ENCODE assay signal across 19 cellular contexts in genomic region chr17:27985306-27985705, GRCh38. TPM values are rescaled to one million over a fixed set of nuclear protein-coding genes. Genes with fewer than 3 reads are reported as not detected.
DNase-seq lines count a peak whose midpoint lies in the region; ATAC-seq, FAIRE-seq and TF ChIP-seq lines count a peak whose summit lies in the region.
"Had no signal": no experiment of that assay in that cellular context is flagged by ENCODE, and none has a peak within 500 bp of the region (broad histone marks: within the 10 kb centered on the region; RNA-seq: fewer than 3 reads in every experiment).

No MANE protein-coding gene starts in this region.

- H3K36me3 Mint-ChIP-seq in GM23338 (ENCODE audit: low read depth): no peaks in the 10 kb centered on the region
- H3K36me3 Mint-ChIP-seq in activated naive CD4-positive, alpha-beta T cell treated with anti-CD3 and anti-CD28 coated beads, Interleukin-2, amount 50 U/mL, for 72 hours: no peaks in the 10 kb centered on the region
- no peaks in the 10 kb centered on the region for H3K36me3 Mint-ChIP-seq in activated T-helper 2 cell treated with anti-CD3 and anti-CD28 coated beads, Interferon-gamma antibody, Interleukin-2, Interleukin-4, amounts not matched to agents 10 μg/mL and 5 μg/mL and 100 μg/mL, durations not matched to agents 14 hours and 24 hours and 36 hours (ENCODE audit: low read depth)
- H3K36me3 Mint-ChIP-seq: naive thymus-derived CD8-positive, alpha-beta T cell had no signal

- H3K27ac ChIP-seq in GM23338 (ENCODE audit: low read depth) (no peak overlapping the region), H1 (ENCODE audit: low read depth, low read length) (no peak overlapping the region), skeletal muscle tissue (ENCODE audit: low read depth, low read length) (peak overlapping the region; percentile 71), lower lobe of right lung (no peak overlapping the region)
- H3K27ac ChIP-seq: C4-2B, RWPE1, upper lobe of left lung had no signal

- ATAC-seq in GM23338 (peak; percentile 25; the same call in 1 of the 3 replicates), lower lobe of right lung (no peak)
- no peak for ATAC-seq in activated naive CD4-positive, alpha-beta T cell treated with anti-CD3 and anti-CD28 coated beads, Interleukin-2, amount 50 U/mL, for 72 hours
- ATAC-seq: naive thymus-derived CD8-positive, alpha-beta T cell had no signal

- intact Hi-C loops in activated T-helper 2 cell treated with anti-CD3 and anti-CD28 coated beads, Interferon-gamma antibody, Interleukin-2, Interleukin-4, amounts not matched to agents 10 μg/mL and 5 μg/mL and 100 μg/mL, durations not matched to agents 14 hours and 24 hours and 36 hours (cut with micrococcal nuclease): no loop called here
- intact Hi-C loops in lower lobe of right lung (cut with DNase I): no loop called here

- H3K4me2 ChIP-seq in GM23338: no peak overlapping the region
- H3K4me2 ChIP-seq in H1 (ENCODE audit: insufficient read depth in 1 of 2, low read depth in 2 of 2, low read length in 2 of 2): no peak overlapping the region

- no peaks in the 10 kb centered on the region for H3K23me2 ChIP-seq in H1 (ENCODE audit: low read depth, low read length)

- H3K36me3 ChIP-seq in GM23338 (ENCODE audit: insufficient read depth) (no peaks in the 10 kb centered on the region), H1 (ENCODE audit: control insufficient read depth in 2 of 4, insufficient read depth in 4 of 4, low read length in 3 of 4) (no peaks in the 10 kb centered on the region), skeletal muscle tissue (ENCODE audit: control insufficient read depth in 3 of 3, insufficient read depth in 3 of 3, low read length in 3 of 3) (no peaks in the 10 kb centered on the region), lower lobe of right lung (no peaks in the 10 kb centered on the region)
- H3K36me3 ChIP-seq: upper lobe of left lung had no signal

- H3K23ac ChIP-seq in H1 (ENCODE audit: insufficient read length): no peak overlapping the region

- H3K27me3 ChIP-seq in GM23338 (ENCODE audit: insufficient read depth) (no peaks in the 10 kb centered on the region), H1 (replicated peaks in 1 of 4; ENCODE audit: control insufficient read depth in 3 of 4, extremely low read depth in 1 of 4, insufficient read depth in 3 of 4, low read length in 3 of 4) (no peaks in the 10 kb centered on the region; a peak in 1 of 7 replicates), skeletal muscle tissue (ENCODE audit: control insufficient read depth in 3 of 3, insufficient read depth in 3 of 3, low read length in 3 of 3) (peaks cover 7 to 8% (median 7%) of the 10 kb centered on the region in 3 donors), lower lobe of right lung (ENCODE audit: low read depth) (no peaks in the 10 kb centered on the region)
- H3K27me3 ChIP-seq: upper lobe of left lung had no signal

- no peak for FAIRE-seq in H1 (lab: Jason Lieb, UNC)

- H2AFZ ChIP-seq in GM23338 (0 out of 2 replicates have a peak overlapping the region, but pooled peaks have one; percentile 87), H1 (ENCODE audit: low read length) (no peak overlapping the region)

- TF ChIP-seq POLR2A in H1 (IDR thresholded peaks at IDR 0.05; ENCODE audit: control extremely low read depth in 1 of 2, low read depth in 2 of 2, low read length in 2 of 2): no peak

- 0 out of 2 replicates have a peak overlapping the region, but pooled peaks have one; percentile 26 for H2BK15ac ChIP-seq in H1 (ENCODE audit: low read length)

- DNase-seq in GM23338 (ENCODE audit: low spot score) (no peak), NCI-H82 treated with DMSO at 0.1 percent for 48 hours (lab: John Stamatoyannopoulos, UW; ENCODE audit: unreplicated experiment) (peak; percentile 25), H1 (ENCODE audit: low read depth in 1 of 2, low spot score in 2 of 2) (no peak), lower lobe of right lung (no peak), GM13977 (ENCODE audit: low spot score) (no peak)
- no peak for DNase-seq in activated naive CD4-positive, alpha-beta T cell treated with anti-CD3 and anti-CD28 coated beads, Interleukin-2, amount 50 U/mL, for 72 hours (ENCODE audit: low spot score in 2 of 2)
- DNase-seq in activated T-helper 2 cell treated with anti-CD3 and anti-CD28 coated beads, Interferon-gamma antibody, Interleukin-2, Interleukin-4, amounts not matched to agents 10 μg/mL and 5 μg/mL and 100 μg/mL, durations not matched to agents 14 hours and 24 hours and 36 hours (ENCODE audit: low spot score): no peak
- DNase-seq: activated CD4-positive, alpha-beta T cell treated with anti-CD3 and anti-CD28 coated beads, Interleukin-2, amount 10 ng/mL, durations not matched to agents 24 days and 14 days; activated T-cell treated with anti-CD3 and anti-CD28 coated beads, Interleukin-2, amount 50 U/mL, for 1 hour; hippocampal formation; naive thymus-derived CD8-positive, alpha-beta T cell; NCI-H1694; NCI-H446 treated with DMSO at 0.1 percent for 48 hours; stimulated activated CD4-positive, alpha-beta T cell treated with anti-CD3 and anti-CD28 coated beads, Interleukin-4, amount 100 ng/mL, for 1 hour; upper lobe of left lung had no signal

- CTCF ChIA-PET in H1 (lab: Charles Lee; ENCODE audit: partially characterized antibody): interaction anchor here (0.9 to 1.1 kb wide), 3 partner anchors 9 to 25 kb away, joined by 3 to 4 read pairs (median 3); no protein-coding TSS in a partner anchor

- H2BK12ac ChIP-seq in H1 (ENCODE audit: low read depth, low read length): no peak overlapping the region

- H3K9me3 ChIP-seq in H1 (ENCODE audit: insufficient read depth in 2 of 2, low read depth in 1 of 2, low read length in 1 of 2) (no peaks in the 10 kb centered on the region), skeletal muscle tissue (ENCODE audit: control insufficient read depth in 3 of 3, low read length in 3 of 3) (no peaks in the 10 kb centered on the region), lower lobe of right lung (no peaks in the 10 kb centered on the region)
- H3K9me3 ChIP-seq: upper lobe of left lung had no signal

- TF ChIP-seq CTCF in GM23338 (conservative IDR thresholded peaks at IDR 0.05; ENCODE audit: low read depth in 2 of 2) (no peak), H1 (IDR thresholded peaks at IDR 0.05; ENCODE audit: control extremely low read depth in 1 of 3, insufficient read depth in 1 of 3, low read depth in 1 of 3, low read length in 3 of 3) (no peak), lower lobe of right lung (IDR thresholded peaks at IDR 0.05) (no peak), GM13977 (IDR thresholded peaks at IDR 0.05; ENCODE audit: extremely low read depth, insufficient read depth, missing control alignments) (no peak)

- no peak overlapping the region for H4K8ac ChIP-seq in H1 (ENCODE audit: extremely low read depth, insufficient read depth, low read length)

- H4K91ac ChIP-seq in H1 (replicated peaks; ENCODE audit: insufficient read length, low read length): no peak overlapping the region

- H2BK120ac ChIP-seq in H1 (replicated peaks; ENCODE audit: low read depth, low read length): no peak overlapping the region

- no peak for TF ChIP-seq RAD21 in H1 (IDR thresholded peaks at IDR 0.05 in 1 of 2, conservative IDR thresholded peaks at IDR 0.05 in 1 of 2; ENCODE audit: low read depth in 2 of 2, low read length in 2 of 2)

- no peak overlapping the region for H3K27ac Mint-ChIP-seq in GM23338
- H3K27ac Mint-ChIP-seq in activated naive CD4-positive, alpha-beta T cell treated with anti-CD3 and anti-CD28 coated beads, Interleukin-2, amount 50 U/mL, for 72 hours: no peak overlapping the region
- H3K27ac Mint-ChIP-seq in activated T-helper 2 cell treated with anti-CD3 and anti-CD28 coated beads, Interferon-gamma antibody, Interleukin-2, Interleukin-4, amounts not matched to agents 10 μg/mL and 5 μg/mL and 100 μg/mL, durations not matched to agents 14 hours and 24 hours and 36 hours: no peak overlapping the region
- H3K27ac Mint-ChIP-seq: activated CD4-positive, alpha-beta T cell treated with anti-CD3 and anti-CD28 coated beads, Interleukin-2, amount 10 ng/mL, durations not matched to agents 24 days and 14 days; naive thymus-derived CD8-positive, alpha-beta T cell; T-helper 1 cell treated with Interleukin-12 subunit alpha and Interleukin-12 subunit beta and Interleukin-4 antibody, amounts not matched to agents 30 μg/mL and 1 μg/mL, for 36 hours had no signal

- H3K9me2 ChIP-seq in GM23338 (ENCODE audit: insufficient read depth): 0 out of 2 replicates have a peak, but pooled peaks cover 7% of the 10 kb centered on the region

- no peaks in the 10 kb centered on the region for H3K79me1 ChIP-seq in H1 (ENCODE audit: low read depth, low read length)

- H2AK5ac ChIP-seq in H1 (ENCODE audit: low read depth, low read length): no peak overlapping the region; the same call in 1 of the 2 replicates

- H4K20me1 ChIP-seq in GM23338 (replicated peaks; ENCODE audit: insufficient read depth): no peaks in the 10 kb centered on the region
- no peaks in the 10 kb centered on the region for H4K20me1 ChIP-seq in H1 (replicated peaks in 1 of 2; ENCODE audit: control insufficient read depth in 1 of 2, insufficient read depth in 2 of 2, low read length in 2 of 2)

- H3K4me1 ChIP-seq in GM23338 (ENCODE audit: insufficient read depth) (no peaks in the 10 kb centered on the region; the same call in 1 of the 2 replicates), H1 (replicated peaks in 1 of 4; ENCODE audit: control insufficient read depth in 3 of 4, insufficient read depth in 4 of 4, low read length in 3 of 4) (peaks cover 0 to 4% (median 0%) of the 10 kb centered on the region in 4 experiments; a peak in 2 of 7 replicates), skeletal muscle tissue (ENCODE audit: control insufficient read depth in 3 of 3, insufficient read depth in 3 of 3, low read length in 3 of 3) (peaks cover 0 to 6% (median 0%) of the 10 kb centered on the region in 3 donors), lower lobe of right lung (peaks cover 7% of the 10 kb centered on the region)

- no peak overlapping the region for H3K56ac ChIP-seq in H1 (replicated peaks; ENCODE audit: insufficient read length, low read depth, low read length)

- no peaks in the 10 kb centered on the region for H3F3A ChIP-seq in GM23338 (replicated peaks; ENCODE audit: low read depth)

- no peak for TF ChIP-seq EP300 in H1 (IDR thresholded peaks at IDR 0.05; ENCODE audit: borderline replicate concordance in 1 of 2, low read depth in 2 of 2, low read length in 2 of 2)

- no peak overlapping the region for H3K4ac ChIP-seq in H1 (replicated peaks; ENCODE audit: insufficient read length, low read depth, low read length)

- WGBS in H1 (ENCODE audit: extremely low coverage in 1 of 2, insufficient coverage in 1 of 2, insufficient read length in 1 of 2, insufficient replicate concordance in 2 of 2, low coverage in 1 of 2, low lambda C conversion rate in 2 of 2, missing lambda C conversion rate in 1 of 2), 2 experiments: 85% methylated on average over 7 of the region's 7 CpGs; no CpG with 5 or more reads in 1 of the 2 experiments

- H3K14ac ChIP-seq in H1 (ENCODE audit: insufficient read length): no peak overlapping the region

- H3K18ac ChIP-seq in H1 (ENCODE audit: extremely low read depth, low read length): no peak overlapping the region

- no peak overlapping the region for H3K4me3 ChIP-seq in GM23338
- H3K4me3 ChIP-seq in H1 (ENCODE audit: extremely low read depth in 1 of 4, insufficient read depth in 2 of 4, low read depth in 3 of 4, low read length in 4 of 4): no peak overlapping the region
- H3K4me3 ChIP-seq in skeletal muscle tissue (ENCODE audit: low read length in 3 of 3): no peak overlapping the region
- H3K4me3 ChIP-seq in lower lobe of right lung: no peak overlapping the region
- H3K4me3 ChIP-seq: upper lobe of left lung had no signal

- POLR2A ChIA-PET in H1 (lab: Charles Lee; ENCODE audit: partially characterized antibody): interaction anchor here (0.7 kb wide), 1 partner anchor 32 kb away, joined by 5 read pairs; no protein-coding TSS in a partner anchor

- no peak overlapping the region for H4K5ac ChIP-seq in H1 (ENCODE audit: insufficient read length, low read depth, low read length)

- in situ Hi-C loops in GM13977 (cut with MboI; ENCODE audit: low pct_unique_long_range_greater_than_20kb, low sequenced_read_pairs, unreplicated experiment): no loop called here

- no peaks in the 10 kb centered on the region for H3K27me3 Mint-ChIP-seq in GM23338 (ENCODE audit: insufficient read depth, low read depth, poor library complexity)
- peaks cover 8% of the 10 kb centered on the region for H3K27me3 Mint-ChIP-seq in activated T-helper 2 cell treated with anti-CD3 and anti-CD28 coated beads, Interferon-gamma antibody, Interleukin-2, Interleukin-4, amounts not matched to agents 10 μg/mL and 5 μg/mL and 100 μg/mL, durations not matched to agents 14 hours and 24 hours and 36 hours (ENCODE audit: low read depth)

- H3K4me3 Mint-ChIP-seq in GM23338: no peak overlapping the region
- no peak overlapping the region for H3K4me3 Mint-ChIP-seq in activated T-helper 2 cell treated with anti-CD3 and anti-CD28 coated beads, Interferon-gamma antibody, Interleukin-2, Interleukin-4, amounts not matched to agents 10 μg/mL and 5 μg/mL and 100 μg/mL, durations not matched to agents 14 hours and 24 hours and 36 hours (ENCODE audit: low read depth)
- H3K4me3 Mint-ChIP-seq: activated CD4-positive, alpha-beta T cell treated with anti-CD3 and anti-CD28 coated beads, Interleukin-2, amount 10 ng/mL, durations not matched to agents 24 days and 14 days; T-helper 1 cell treated with Interleukin-12 subunit alpha and Interleukin-12 subunit beta and Interleukin-4 antibody, amounts not matched to agents 30 μg/mL and 1 μg/mL, for 36 hours had no signal

- H2BK5ac ChIP-seq in H1 (ENCODE audit: low read depth, low read length): no peak overlapping the region

- H3K9ac ChIP-seq in H1 (replicated peaks in 1 of 4; ENCODE audit: extremely low read depth in 1 of 4, low read depth in 3 of 4, low read length in 3 of 4) (no peak overlapping the region), skeletal muscle tissue (ENCODE audit: low read depth in 1 of 3, low read length in 3 of 3) (no peak overlapping the region)

- H2BK20ac ChIP-seq in H1 (ENCODE audit: low read length): no peak overlapping the region

- no peaks in the 10 kb centered on the region for H3K79me2 ChIP-seq in GM23338 (replicated peaks; ENCODE audit: insufficient read depth)
- H3K79me2 ChIP-seq in H1 (ENCODE audit: control insufficient read depth in 1 of 2, insufficient read depth in 2 of 2, low read length in 2 of 2): no peaks in the 10 kb centered on the region

- no peaks in the 10 kb centered on the region for H3K9me3 Mint-ChIP-seq in GM23338
- H3K9me3 Mint-ChIP-seq in activated naive CD4-positive, alpha-beta T cell treated with anti-CD3 and anti-CD28 coated beads, Interleukin-2, amount 50 U/mL, for 72 hours: no peaks in the 10 kb centered on the region
- no peaks in the 10 kb centered on the region for H3K9me3 Mint-ChIP-seq in activated T-helper 2 cell treated with anti-CD3 and anti-CD28 coated beads, Interferon-gamma antibody, Interleukin-2, Interleukin-4, amounts not matched to agents 10 μg/mL and 5 μg/mL and 100 μg/mL, durations not matched to agents 14 hours and 24 hours and 36 hours
- H3K9me3 Mint-ChIP-seq: activated CD4-positive, alpha-beta T cell treated with anti-CD3 and anti-CD28 coated beads, Interleukin-2, amount 10 ng/mL, durations not matched to agents 24 days and 14 days; naive thymus-derived CD8-positive, alpha-beta T cell; T-helper 1 cell treated with Interleukin-12 subunit alpha and Interleukin-12 subunit beta and Interleukin-4 antibody, amounts not matched to agents 30 μg/mL and 1 μg/mL, for 36 hours had no signal

- peaks cover 15% of the 10 kb centered on the region; the same call in 2 of the 3 replicates for H3K4me1 Mint-ChIP-seq in GM23338
- H3K4me1 Mint-ChIP-seq in activated T-helper 2 cell treated with anti-CD3 and anti-CD28 coated beads, Interferon-gamma antibody, Interleukin-2, Interleukin-4, amounts not matched to agents 10 μg/mL and 5 μg/mL and 100 μg/mL, durations not matched to agents 14 hours and 24 hours and 36 hours (ENCODE audit: low read depth): no peaks in the 10 kb centered on the region

RNA-seq across cellular contexts. Expression of gene NLK, which starts 57.2 kb away (rescaled TPM):
- 67.7 and 78.5 TPM in 2 replicates for total RNA-seq in GM23338 (2014; rRNA removed; shearing (Covaris generic))
- polyA plus RNA-seq in GM23338 (2016; fragmentation: Nextera tagmentation; extraction: Ambion mirVana) (31.9 and 34.7 TPM in 2 replicates), H1 (2011; rRNA removed) (30.5 and 30.8 TPM in 2 replicates)
- 47.0 and 49.9 TPM in 2 replicates for total RNA-seq in H1 (2021; fragmentation: NEBNext Ultra II Directional; extraction: Animal tissue kit (Norgen Biotek cat#: 25700))
- polyA plus RNA-seq in H1 (2011; cell fraction: cytosol; rRNA removed): 30.2 TPM
- 97.7 TPM for polyA plus RNA-seq in H1 (2011; cell fraction: nucleus; rRNA removed)
- 23.6 to 37.1 TPM (median 26.1 TPM) in 4 replicates for polyA plus RNA-seq in H1 (2012, experiment 1 of 2)
- polyA plus RNA-seq in H1 (2012, experiment 2 of 2): 6.1 TPM
- polyA plus RNA-seq in H1 (2013, experiment 1 of 2): 43.2 TPM
- polyA plus RNA-seq in H1 (2013, experiment 2 of 2): 39.6 TPM
- polyA minus RNA-seq in H1 (2011; rRNA and poly(A)+ RNA removed): 116 and 123 TPM in 2 replicates
- 41.7 TPM for polyA minus RNA-seq in H1 (2011; cell fraction: cytosol; rRNA and poly(A)+ RNA removed)
- 173 TPM for polyA minus RNA-seq in H1 (2011; cell fraction: nucleus; rRNA and poly(A)+ RNA removed)
- total RNA-seq in skeletal muscle tissue (14.6 TPM), lower lobe of right lung (23.8 TPM)
- total RNA-seq in activated naive CD4-positive, alpha-beta T cell treated with anti-CD3 and anti-CD28 coated beads, Interleukin-2, amount 50 U/mL, for 72 hours: 10 to 100 TPM in 1 of 2 donors, 1 to 10 TPM in 1; 8.3 to 10.0 TPM
- total RNA-seq in activated T-helper 2 cell treated with anti-CD3 and anti-CD28 coated beads, Interferon-gamma antibody, Interleukin-2, Interleukin-4, amounts not matched to agents 10 μg/mL and 5 μg/mL and 100 μg/mL, durations not matched to agents 14 hours and 24 hours and 36 hours: 10.7 and 11.3 TPM in 2 replicates
